In the genomic region with DNA sequence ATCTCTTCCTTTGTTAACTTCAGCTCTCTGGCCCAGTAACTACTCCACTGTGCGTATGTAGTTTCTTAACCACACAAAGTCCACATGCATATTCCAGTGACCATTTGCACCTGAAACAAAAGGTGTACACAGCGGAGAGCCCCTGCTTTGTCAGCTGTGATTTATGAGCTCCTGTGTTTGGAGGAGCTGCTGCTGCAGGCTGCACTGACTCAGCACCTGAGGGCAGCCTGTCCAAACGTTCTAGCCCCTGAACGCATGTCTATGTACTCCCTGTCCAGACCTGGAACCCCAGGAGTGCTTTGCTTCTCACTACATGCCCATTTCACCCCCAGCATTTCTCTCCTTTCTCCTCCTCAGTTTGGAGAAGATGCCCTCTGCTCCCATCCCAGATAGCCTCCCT, we compare ENCODE assay signal across 19 cellular contexts.
DNase-seq lines count a peak whose midpoint lies in the region; ATAC-seq and TF ChIP-seq lines count a peak whose summit lies in the region.
"Had no signal": no experiment of that assay in that cellular context is flagged by ENCODE, and none has a peak within 500 bp of the region (broad histone marks: within the 10 kb centered on the region; RNA-seq: fewer than 3 reads in every experiment).

No MANE protein-coding gene starts in this region.

- H3K79me2 ChIP-seq in MM.1S (ENCODE audit: low read length): no peaks in the 10 kb centered on the region

- H3K4me1 ChIP-seq in MM.1S (ENCODE audit: low read length): no peaks in the 10 kb centered on the region
- no peaks in the 10 kb centered on the region for H3K4me1 ChIP-seq in RWPE2 (ENCODE audit: insufficient read depth, poor library complexity, severe bottlenecking)
- no peaks in the 10 kb centered on the region for H3K4me1 ChIP-seq in foreskin keratinocyte
- H3K4me1 ChIP-seq: SJCRH30 had no signal

- H3K36me3 ChIP-seq in MM.1S (replicated peaks; ENCODE audit: insufficient read depth, low read length): no peaks in the 10 kb centered on the region
- H3K36me3 ChIP-seq in RWPE2 (ENCODE audit: low read depth): no peaks in the 10 kb centered on the region
- H3K36me3 ChIP-seq: SJCRH30 had no signal

- H3K9me3 ChIP-seq in MM.1S (replicated peaks; ENCODE audit: insufficient read depth, low read length) (no peaks in the 10 kb centered on the region), RWPE2 (ENCODE audit: severe bottlenecking) (no peaks in the 10 kb centered on the region)
- H3K9me3 ChIP-seq: SJCRH30 had no signal

- no peak overlapping the region for H2AFZ ChIP-seq in MM.1S (ENCODE audit: low read length)

- in situ Hi-C loops in GM13977 (cut with MboI; ENCODE audit: low pct_unique_long_range_greater_than_20kb, low sequenced_read_pairs, unreplicated experiment): no loop called here

- DNase-seq in NCI-H1417 (lab: John Stamatoyannopoulos, UW) (peak; percentile 5 to 64 (median 24)), NCI-H1417 treated with DMSO at 0.1 percent for 48 hours (lab: John Stamatoyannopoulos, UW) (no peak), MM.1S (peak; percentile 43), RWPE2 (ENCODE audit: low spot score) (no peak), foreskin keratinocyte (peak in 1 of 2 donors; percentile 27), GM13977 (ENCODE audit: low spot score) (no peak), cortex of kidney (lab: John Stamatoyannopoulos, UW) (no peak)
- no peak for DNase-seq in activated CD8-positive, alpha-beta memory T cell treated with anti-CD3 and anti-CD28 coated beads, Interleukin-2, amount 10 ng/mL, durations not matched to agents 7 days and 5 days
- DNase-seq: DMS153, MV-4-11, NCI-H187 treated with DMSO at 0.1 percent for 48 hours, NCI-H345, NCI-H748 treated with DMSO at 0.1 percent for 48 hours, RPMI8226, SJCRH30 had no signal

- CTCF ChIA-PET in activated CD8-positive, alpha-beta memory T cell treated with anti-CD3 and anti-CD28 coated beads, Interleukin-2, amount 10 ng/mL, durations not matched to agents 7 days and 5 days (lab: Charles Lee): no interaction called here

- no peaks in the 10 kb centered on the region for H4K20me1 ChIP-seq in MM.1S (ENCODE audit: insufficient read depth, low read length)

- no peaks in the 10 kb centered on the region for H3K27me3 Mint-ChIP-seq in activated CD8-positive, alpha-beta memory T cell treated with anti-CD3 and anti-CD28 coated beads, Interleukin-2, amount 10 ng/mL, durations not matched to agents 7 days and 5 days

- H3K36me3 Mint-ChIP-seq in activated CD8-positive, alpha-beta memory T cell treated with anti-CD3 and anti-CD28 coated beads, Interleukin-2, amount 10 ng/mL, durations not matched to agents 7 days and 5 days: no peaks in the 10 kb centered on the region

- no peak overlapping the region for H3K27ac Mint-ChIP-seq in activated CD8-positive, alpha-beta memory T cell treated with anti-CD3 and anti-CD28 coated beads, Interleukin-2, amount 10 ng/mL, durations not matched to agents 7 days and 5 days
- H3K27ac Mint-ChIP-seq: B cell had no signal

- no peaks in the 10 kb centered on the region for H3K9me2 ChIP-seq in MM.1S (replicated peaks; ENCODE audit: insufficient read depth, low read length)

- H3K27ac ChIP-seq in MM.1S (ENCODE audit: low read length): no peak overlapping the region
- no peak overlapping the region for H3K27ac ChIP-seq in RWPE2 (ENCODE audit: poor library complexity, severe bottlenecking)
- no peak overlapping the region for H3K27ac ChIP-seq in foreskin keratinocyte
- H3K27ac ChIP-seq: 22Rv1, SJCRH30 had no signal

- H3K4me3 Mint-ChIP-seq in activated CD8-positive, alpha-beta memory T cell treated with anti-CD3 and anti-CD28 coated beads, Interleukin-2, amount 10 ng/mL, durations not matched to agents 7 days and 5 days: no peak overlapping the region
- H3K4me3 Mint-ChIP-seq: B cell had no signal

- no peaks in the 10 kb centered on the region for H3F3A ChIP-seq in MM.1S (ENCODE audit: insufficient read depth, low read length)

- H3K9ac ChIP-seq in MM.1S (ENCODE audit: low read length): no peak overlapping the region

- ATAC-seq in RWPE2 (ENCODE audit: low read depth) (peak; percentile 61; the same call in 1 of the 3 replicates), foreskin keratinocyte (no peak)
- ATAC-seq in activated CD8-positive, alpha-beta memory T cell treated with anti-CD3 and anti-CD28 coated beads, Interleukin-2, amount 10 ng/mL, durations not matched to agents 7 days and 5 days: no peak
- ATAC-seq: GM12878, K562 had no signal

- no peaks in the 10 kb centered on the region for H3K4me1 Mint-ChIP-seq in activated CD8-positive, alpha-beta memory T cell treated with anti-CD3 and anti-CD28 coated beads, Interleukin-2, amount 10 ng/mL, durations not matched to agents 7 days and 5 days
- H3K4me1 Mint-ChIP-seq: B cell had no signal

- no peaks in the 10 kb centered on the region for H3K27me3 ChIP-seq in MM.1S (replicated peaks; ENCODE audit: insufficient read depth, low read length)
- H3K27me3 ChIP-seq in RWPE2 (ENCODE audit: insufficient read depth, poor library complexity, severe bottlenecking): no peaks in the 10 kb centered on the region
- H3K27me3 ChIP-seq in foreskin keratinocyte: peaks cover 2% of the 10 kb centered on the region
- H3K27me3 ChIP-seq: SJCRH30 had no signal

- H3K9me3 Mint-ChIP-seq in activated CD8-positive, alpha-beta memory T cell treated with anti-CD3 and anti-CD28 coated beads, Interleukin-2, amount 10 ng/mL, durations not matched to agents 7 days and 5 days (ENCODE audit: low read depth): no peaks in the 10 kb centered on the region

- TF ChIP-seq CTCF in MM.1S (IDR thresholded peaks at IDR 0.05; ENCODE audit: low read length) (no peak), RWPE2 (IDR thresholded peaks at IDR 0.05; ENCODE audit: poor library complexity, severe bottlenecking) (peak; percentile 15), foreskin keratinocyte (conservative IDR thresholded peaks at IDR 0.05) (peak; percentile 35), GM13977 (IDR thresholded peaks at IDR 0.05; ENCODE audit: extremely low read depth, insufficient read depth, missing control alignments) (no peak)

- no peak overlapping the region for H3K4me2 ChIP-seq in MM.1S (ENCODE audit: low read depth, low read length)

- no peak overlapping the region for H3K4me3 ChIP-seq in MM.1S (ENCODE audit: low read length)
- no peak overlapping the region for H3K4me3 ChIP-seq in RWPE2 (ENCODE audit: severe bottlenecking)
- H3K4me3 ChIP-seq: GM12878, K562, SJCRH30 had no signal

Comparison
In these comparisons a context has a peak if more than half of its experiments do, and no peak if none do; other contexts are left out.
1. DNase-seq: peak in NCI-H1417 (3 of 3) and MM.1S (single experiment); none in NCI-H1417 treated with DMSO at 0.1 percent for 48 hours (single experiment), RWPE2 (single experiment), GM13977 (single experiment), cortex of kidney (single experiment) and activated CD8-positive, alpha-beta memory T cell treated with anti-CD3 and anti-CD28 coated beads, Interleukin-2, amount 10 ng/mL, durations not matched to agents 7 days and 5 days (single experiment).
2. CTCF ChIP-seq: peak in RWPE2 (single experiment) and foreskin keratinocyte (single experiment); none in MM.1S (single experiment) and GM13977 (single experiment).